ENCODE assay signal across 7 cellular contexts in genomic region chr20:58388028-58388601, GRCh38. TPM values are rescaled to one million over a fixed set of nuclear protein-coding genes. Genes with fewer than 3 reads are reported as not detected.
A peak's percentile ranks its signal among the peaks of the same experiment; 100 is the strongest.
DNase-seq lines count a peak whose midpoint lies in the region; ATAC-seq and TF ChIP-seq lines count a peak whose summit lies in the region.

No MANE protein-coding gene starts in this region.

- peaks cover 21 to 40% (median 31%) of the 10 kb centered on the region in 4 donors for H3K4me1 ChIP-seq in stomach

- no peak for ATAC-seq in HG03521 (IDR thresholded peaks at IDR 0.05; ENCODE audit: unreplicated experiment)

- no peak for TF ChIP-seq POLR2A in stomach (IDR thresholded peaks at IDR 0.05)

- H3K4me3 Mint-ChIP-seq in immature natural killer cell = peak overlapping the region; percentile 5 to 97 (median 71)

- no peak overlapping the region for H3K4me3 ChIP-seq in HL-60 (replicated peaks; ENCODE audit: insufficient read depth, low read length)
- H3K4me3 ChIP-seq in SU-DHL-6 (ENCODE audit: insufficient read depth, low read length, poor library complexity, severe bottlenecking) = peak overlapping the region; percentile 60
- peak overlapping the region; percentile 61 to 74 (median 70) for H3K4me3 ChIP-seq in stomach

- H2AFZ ChIP-seq in SU-DHL-6 (ENCODE audit: low read depth, low read length, severe bottlenecking) = peak overlapping the region; percentile 78

- peak overlapping the region; percentile 29 to 97 (median 91) for H3K27ac Mint-ChIP-seq in immature natural killer cell

- peak overlapping the region; percentile 95 for H3K4me2 ChIP-seq in SU-DHL-6 (ENCODE audit: low read depth, low read length, poor library complexity, severe bottlenecking)

- 57 to 65% (median 58%) methylated on average over 4 of the region's 4 CpGs for WGBS in stomach, 5 donors

- H3K4me1 Mint-ChIP-seq in immature natural killer cell = peaks cover 30 to 48% of the 10 kb centered on the region in 2 donors

- no peak for DNase-seq in HL-60 (ENCODE audit: low read depth in 1 of 2, low spot score in 1 of 2)
- no peak for DNase-seq in immature natural killer cell
- DNase-seq in stomach = no peak
- no peak for DNase-seq in NOMO-1 (lab: John Stamatoyannopoulos, UW; ENCODE audit: unreplicated experiment in 2 of 2)
- no peak for DNase-seq in GM19238 (ENCODE audit: insufficient read length, low spot score)

- no peaks in the 10 kb centered on the region for H4K20me1 ChIP-seq in SU-DHL-6 (ENCODE audit: low read depth, low read length)

- intact Hi-C loops in stomach (cut with DNase I; ENCODE audit: low total_unique reads) = no loop called here

- H3K27ac ChIP-seq in HL-60 (replicated peaks) = peak overlapping the region; percentile 48
- H3K27ac ChIP-seq in SU-DHL-6 (ENCODE audit: low read depth, low read length) = no peak overlapping the region
- peak overlapping the region in 3 of 5 donors; percentile 94 to 98 (median 94) for H3K27ac ChIP-seq in stomach

- peaks cover 2 to 17% (median 14%) of the 10 kb centered on the region in 3 donors for H3K27me3 Mint-ChIP-seq in immature natural killer cell (ENCODE audit: low read depth in 3 of 3)

- TF ChIP-seq CTCF in HL-60 (IDR thresholded peaks at IDR 0.05; ENCODE audit: insufficient read depth, low read length) (no peak), SU-DHL-6 (IDR thresholded peaks at IDR 0.05; ENCODE audit: insufficient read depth, low read length, poor library complexity, severe bottlenecking) (no peak), stomach (IDR thresholded peaks at IDR 0.05) (no peak)

- peaks cover 39% of the 10 kb centered on the region for H3K79me2 ChIP-seq in SU-DHL-6 (ENCODE audit: insufficient read depth, low read length)

- peak overlapping the region; percentile 91 for H3K9ac ChIP-seq in SU-DHL-6 (ENCODE audit: low read length)

- no peaks in the 10 kb centered on the region for H3K9me3 Mint-ChIP-seq in immature natural killer cell

- H3K9me3 ChIP-seq in SU-DHL-6 (ENCODE audit: insufficient read depth, low read length) = no peaks in the 10 kb centered on the region
- H3K9me3 ChIP-seq in stomach = no peaks in the 10 kb centered on the region

- no peaks in the 10 kb centered on the region for H3K27me3 ChIP-seq in HL-60 (ENCODE audit: insufficient read depth, poor library complexity, severe bottlenecking)
- H3K27me3 ChIP-seq in SU-DHL-6 (ENCODE audit: low read length) = no peaks in the 10 kb centered on the region
- H3K27me3 ChIP-seq in stomach = peaks cover 0 to 10% (median 0%) of the 10 kb centered on the region in 3 donors

- no peaks in the 10 kb centered on the region for H3K36me3 ChIP-seq in SU-DHL-6 (ENCODE audit: low read length)
- peaks cover 0 to 11% (median 0%) of the 10 kb centered on the region in 4 donors for H3K36me3 ChIP-seq in stomach

- H3K36me3 Mint-ChIP-seq in immature natural killer cell = peaks cover 0 to 4% (median 0%) of the 10 kb centered on the region in 3 donors

- peaks cover 3% of the 10 kb centered on the region; the same call in 1 of the 2 replicates for H3F3A ChIP-seq in SU-DHL-6 (ENCODE audit: insufficient read depth)

- no peaks in the 10 kb centered on the region for H3K9me2 ChIP-seq in SU-DHL-6 (replicated peaks; ENCODE audit: insufficient read depth, low read length)

- no peak for TF ChIP-seq EP300 in stomach (IDR thresholded peaks at IDR 0.05)

RNA-seq across cellular contexts. Expression of gene VAPB, which starts 0.9 kb away (rescaled TPM):
- polyA plus RNA-seq in immature natural killer cell = 10 to 100 TPM in 2 of 3 donors, 1 to 10 TPM in 1; 9.2 to 26.1 (median 22.8) TPM
- total RNA-seq in stomach = 10 to 100 TPM in 3 of 5 donors, 1 to 10 TPM in 2; 7.6 to 40.6 (median 17.2) TPM
- polyA plus RNA-seq in stomach = 10 to 100 TPM; 18.0 to 21.4 (median 18.4) TPM
